ENCODE assay signal across 20 cellular contexts in genomic region chr1:2558420-2558819, GRCh38. TPM values are rescaled to one million over a fixed set of nuclear protein-coding genes. Genes with fewer than 3 reads are reported as not detected.
DNase-seq lines count a peak whose midpoint lies in the region; ATAC-seq and TF ChIP-seq lines count a peak whose summit lies in the region.
"Had no signal": no experiment of that assay in that cellular context is flagged by ENCODE, and none has a peak within 500 bp of the region (broad histone marks: within the 10 kb centered on the region; RNA-seq: fewer than 3 reads in every experiment).

No MANE protein-coding gene starts in this region.

- H3K4me1 Mint-ChIP-seq in CD8-positive, alpha-beta memory T cell: peaks cover 30 to 61% (median 30%) of the 10 kb centered on the region in 3 donors
- peaks cover 22% of the 10 kb centered on the region for H3K4me1 Mint-ChIP-seq in activated naive CD8-positive, alpha-beta T cell treated with anti-CD3 and anti-CD28 coated beads, Interleukin-2, amount 10 ng/mL, durations not matched to agents 7 days and 5 days
- H3K4me1 Mint-ChIP-seq in natural killer cell: peaks cover 19 to 58% of the 10 kb centered on the region in 2 donors

- TF ChIP-seq POLR2A in uterus (IDR thresholded peaks at IDR 0.05): no peak

- CTCF ChIA-PET in CD8-positive, alpha-beta memory T cell (lab: Charles Lee): interaction anchor here (0.8 kb wide), 1 partner anchor 10 kb away, joined by 3 read pairs; no protein-coding TSS in a partner anchor

- no peaks in the 10 kb centered on the region for H3K9me3 Mint-ChIP-seq in CD8-positive, alpha-beta memory T cell
- no peaks in the 10 kb centered on the region for H3K9me3 Mint-ChIP-seq in activated naive CD8-positive, alpha-beta T cell treated with anti-CD3 and anti-CD28 coated beads, Interleukin-2, amount 10 ng/mL, durations not matched to agents 7 days and 5 days
- H3K9me3 Mint-ChIP-seq in natural killer cell: no peaks in the 10 kb centered on the region
- H3K9me3 Mint-ChIP-seq: brain had no signal

- H3K4me3 Mint-ChIP-seq in CD8-positive, alpha-beta memory T cell: peak overlapping the region; percentile 19 to 99 (median 78)
- peak overlapping the region; percentile 98 for H3K4me3 Mint-ChIP-seq in activated naive CD8-positive, alpha-beta T cell treated with anti-CD3 and anti-CD28 coated beads, Interleukin-2, amount 10 ng/mL, durations not matched to agents 7 days and 5 days
- H3K4me3 Mint-ChIP-seq in natural killer cell: peak overlapping the region; percentile 81
- H3K4me3 Mint-ChIP-seq: brain had no signal

- peaks cover 0 to 2% of the 10 kb centered on the region in 2 donors for H3K27me3 Mint-ChIP-seq in CD8-positive, alpha-beta memory T cell
- H3K27me3 Mint-ChIP-seq in activated naive CD8-positive, alpha-beta T cell treated with anti-CD3 and anti-CD28 coated beads, Interleukin-2, amount 10 ng/mL, durations not matched to agents 7 days and 5 days: no peaks in the 10 kb centered on the region
- H3K27me3 Mint-ChIP-seq in natural killer cell (ENCODE audit: low read depth in 2 of 2): no peaks in the 10 kb centered on the region

- no peak for DNase-seq in CD8-positive, alpha-beta memory T cell
- DNase-seq in activated naive CD8-positive, alpha-beta T cell treated with anti-CD3 and anti-CD28 coated beads, Interleukin-2, amount 10 ng/mL, durations not matched to agents 7 days and 5 days: no peak
- DNase-seq in natural killer cell (no peak), uterus (no peak), GF-D8 (lab: John Stamatoyannopoulos, UW) (no peak), mesenteric fat pad (ENCODE audit: low spot score) (no peak)
- DNase-seq: activated effector memory CD4-positive, alpha-beta T cell treated with Interleukin-2 at 50 U/mL for 16 hours; dermis blood vessel endothelial cell; DMS53; MG63; NCI-H1694; NCI-H510A; occipital lobe; SHP77 treated with DMSO at 0.1 percent for 48 hours; sigmoid colon; T-helper 9 cell; thyroid gland had no signal

- no peaks in the 10 kb centered on the region for H3K9me3 ChIP-seq in BLaER1 treated with 17β-estradiol and CSF1 and Interleukin-3, amounts not matched to agents 10 nM and 100 nM (replicated peaks in 1 of 11)
- no peaks in the 10 kb centered on the region for H3K9me3 ChIP-seq in CD8-positive, alpha-beta memory T cell (ENCODE audit: low read length)
- H3K9me3 ChIP-seq in uterus: no peaks in the 10 kb centered on the region
- H3K9me3 ChIP-seq: MG63, sigmoid colon, thyroid gland had no signal

- peak overlapping the region in 5 of 8 donors; percentile 30 to 99 (median 92) for H3K27ac Mint-ChIP-seq in CD8-positive, alpha-beta memory T cell
- peak overlapping the region; percentile 75 for H3K27ac Mint-ChIP-seq in activated naive CD8-positive, alpha-beta T cell treated with anti-CD3 and anti-CD28 coated beads, Interleukin-2, amount 10 ng/mL, durations not matched to agents 7 days and 5 days
- H3K27ac Mint-ChIP-seq in natural killer cell: peak overlapping the region; percentile 96 to 99
- H3K27ac Mint-ChIP-seq: brain had no signal

- no peaks in the 10 kb centered on the region for H3K27me3 ChIP-seq in BLaER1 treated with 17β-estradiol and CSF1 and Interleukin-3, amounts not matched to agents 10 nM and 100 nM
- H3K27me3 ChIP-seq in CD8-positive, alpha-beta memory T cell (ENCODE audit: insufficient read depth, low read length, poor library complexity, severe bottlenecking): no peaks in the 10 kb centered on the region
- no peaks in the 10 kb centered on the region for H3K27me3 ChIP-seq in uterus
- H3K27me3 ChIP-seq: MG63, sigmoid colon, thyroid gland had no signal

- no peak for ATAC-seq in activated naive CD8-positive, alpha-beta T cell treated with anti-CD3 and anti-CD28 coated beads, Interleukin-2, amount 10 ng/mL, durations not matched to agents 7 days and 5 days (ENCODE audit: low read depth)
- ATAC-seq in natural killer cell (no peak), esophagus mucosa (no peak)

- TF ChIP-seq CTCF in natural killer cell (IDR thresholded peaks at IDR 0.05): no peak
- no peak for TF ChIP-seq CTCF in uterus (IDR thresholded peaks at IDR 0.05)

- intact Hi-C loops in natural killer cell (cut with micrococcal nuclease): no loop called here
- intact Hi-C loops in uterus (cut with DNase I; ENCODE audit: low total_unique reads): no loop called here

- peak overlapping the region in 1 of 11 experiments; percentile 94; a peak in 1 of 22 replicates for H3K27ac ChIP-seq in BLaER1 treated with 17β-estradiol and CSF1 and Interleukin-3, amounts not matched to agents 10 nM and 100 nM
- H3K27ac ChIP-seq in CD8-positive, alpha-beta memory T cell (ENCODE audit: low read depth, low read length): no peak overlapping the region
- H3K27ac ChIP-seq in uterus: no peak overlapping the region
- H3K27ac ChIP-seq: thyroid gland had no signal

- POLR2A ChIA-PET in CD8-positive, alpha-beta memory T cell (lab: Charles Lee): no interaction called here
- POLR2A ChIA-PET in activated naive CD8-positive, alpha-beta T cell treated with anti-CD3 and anti-CD28 coated beads, Interleukin-2, amount 10 ng/mL, durations not matched to agents 7 days and 5 days (lab: Charles Lee): interaction anchor here (0.8 to 11.0 kb wide), 5 partner anchors 12 to 27 kb away, joined by 3 to 231 read pairs (median 68); partner anchors contain the start of gene PRXL2B

- H3K4me2 ChIP-seq in BLaER1 treated with 17β-estradiol and CSF1 and Interleukin-3, amounts not matched to agents 10 nM and 100 nM: peak overlapping the region; percentile 94 to 100 (median 99); a peak in 17 of 22 replicates

- peaks cover 0 to 55% (median 0%) of the 10 kb centered on the region in 3 donors for H3K36me3 Mint-ChIP-seq in CD8-positive, alpha-beta memory T cell
- H3K36me3 Mint-ChIP-seq in activated naive CD8-positive, alpha-beta T cell treated with anti-CD3 and anti-CD28 coated beads, Interleukin-2, amount 10 ng/mL, durations not matched to agents 7 days and 5 days: peaks cover 12% of the 10 kb centered on the region
- H3K36me3 Mint-ChIP-seq in natural killer cell: no peaks in the 10 kb centered on the region
- H3K36me3 Mint-ChIP-seq: brain had no signal

- peaks cover 80 to 88% (median 86%) of the 10 kb centered on the region in 10 experiments for H3K4me1 ChIP-seq in BLaER1 treated with 17β-estradiol and CSF1 and Interleukin-3, amounts not matched to agents 10 nM and 100 nM
- peaks cover 35% of the 10 kb centered on the region for H3K4me1 ChIP-seq in CD8-positive, alpha-beta memory T cell (ENCODE audit: insufficient read depth, low read length)
- H3K4me1 ChIP-seq in uterus: peaks cover 0 to 7% of the 10 kb centered on the region in 2 donors

- peak overlapping the region in 3 of 10 experiments; percentile 78 to 92 (median 82); a peak in 5 of 20 replicates for H3K4me3 ChIP-seq in BLaER1 treated with 17β-estradiol and CSF1 and Interleukin-3, amounts not matched to agents 10 nM and 100 nM
- no peak overlapping the region for H3K4me3 ChIP-seq in CD8-positive, alpha-beta memory T cell (ENCODE audit: low read length)
- H3K4me3 ChIP-seq in uterus: no peak overlapping the region
- H3K4me3 ChIP-seq: MG63 had no signal

- peak overlapping the region in 2 of 11 experiments; percentile 91 to 95; a peak in 6 of 22 replicates for H3K9ac ChIP-seq in BLaER1 treated with 17β-estradiol and CSF1 and Interleukin-3, amounts not matched to agents 10 nM and 100 nM

- H4K20me1 ChIP-seq in BLaER1 treated with 17β-estradiol and CSF1 and Interleukin-3, amounts not matched to agents 10 nM and 100 nM: peaks cover 12 to 70% (median 34%) of the 10 kb centered on the region in 11 experiments; a peak in 17 of 22 replicates

- H3K36me3 ChIP-seq in BLaER1 treated with 17β-estradiol and CSF1 and Interleukin-3, amounts not matched to agents 10 nM and 100 nM: peaks cover 0 to 62% (median 0%) of the 10 kb centered on the region in 11 experiments; a peak in 6 of 22 replicates
- H3K36me3 ChIP-seq in CD8-positive, alpha-beta memory T cell (ENCODE audit: insufficient read depth, low read length): no peaks in the 10 kb centered on the region
- no peaks in the 10 kb centered on the region for H3K36me3 ChIP-seq in uterus
- H3K36me3 ChIP-seq: MG63, thyroid gland had no signal

RNA-seq across cellular contexts. Expression of gene TNFRSF14, which starts 2.2 kb away (rescaled TPM):
- total RNA-seq in CD8-positive, alpha-beta memory T cell: 100 to 1,000 TPM; 164 to 168 TPM
- polyA plus RNA-seq in CD8-positive, alpha-beta memory T cell: 51.6 TPM
- total RNA-seq in activated naive CD8-positive, alpha-beta T cell treated with anti-CD3 and anti-CD28 coated beads, Interleukin-2, amount 10 ng/mL, durations not matched to agents 7 days and 5 days: 100 to 1,000 TPM; 131 to 134 TPM
- total RNA-seq in natural killer cell (100 to 1,000 TPM; 228 to 266 (median 262) TPM), esophagus mucosa (12.0 TPM), uterus (100 to 1,000 TPM in 1 of 4 donors, 10 to 100 TPM in 3; 17.5 to 102 (median 47.7) TPM), mesenteric fat pad (53.7 TPM)

RNA-seq across cellular contexts. Expression of gene PRXL2B, which starts 28.2 kb away (rescaled TPM):
- 10 to 100 TPM; 41.3 to 45.5 TPM for total RNA-seq in CD8-positive, alpha-beta memory T cell
- polyA plus RNA-seq in CD8-positive, alpha-beta memory T cell: 23.2 TPM
- total RNA-seq in activated naive CD8-positive, alpha-beta T cell treated with anti-CD3 and anti-CD28 coated beads, Interleukin-2, amount 10 ng/mL, durations not matched to agents 7 days and 5 days: 10 to 100 TPM; 37.3 to 37.6 TPM
- total RNA-seq in natural killer cell (10 to 100 TPM; 11.3 to 15.1 (median 11.6) TPM), esophagus mucosa (12.7 TPM), uterus (10 to 100 TPM in 2 of 4 donors, 1 to 10 TPM in 1, under 1 TPM in 1; 0.51 to 20.5 (median 13.2) TPM), mesenteric fat pad (12.4 TPM)

RNA-seq across cellular contexts. Expression of gene HES5, which starts 28.4 kb away (rescaled TPM):
- not detected for total RNA-seq in CD8-positive, alpha-beta memory T cell
- polyA plus RNA-seq in CD8-positive, alpha-beta memory T cell: not detected
- not detected for total RNA-seq in activated naive CD8-positive, alpha-beta T cell treated with anti-CD3 and anti-CD28 coated beads, Interleukin-2, amount 10 ng/mL, durations not matched to agents 7 days and 5 days
- total RNA-seq in natural killer cell (not detected), esophagus mucosa (1.3 TPM), uterus (1 to 10 TPM in 2 of 4 donors, under 1 TPM in 1, not detected in 1; 0.34 to 2.8 (median 1.8) TPM), mesenteric fat pad (0.58 TPM)
- total RNA-seq: thyroid gland had no signal

RNA-seq across cellular contexts. Expression of gene PANK4, which starts 32.0 kb away (rescaled TPM):
- 10 to 100 TPM; 40.3 to 46.3 TPM for total RNA-seq in CD8-positive, alpha-beta memory T cell
- 25.0 TPM for polyA plus RNA-seq in CD8-positive, alpha-beta memory T cell
- total RNA-seq in activated naive CD8-positive, alpha-beta T cell treated with anti-CD3 and anti-CD28 coated beads, Interleukin-2, amount 10 ng/mL, durations not matched to agents 7 days and 5 days: 10 to 100 TPM; 86.5 to 88.9 TPM
- total RNA-seq in natural killer cell (10 to 100 TPM; 48.2 to 75.7 (median 61.8) TPM), esophagus mucosa (10.1 TPM), uterus (10 to 100 TPM; 29.2 to 43.9 (median 33.6) TPM), mesenteric fat pad (23.0 TPM)
